In the genomic region with DNA sequence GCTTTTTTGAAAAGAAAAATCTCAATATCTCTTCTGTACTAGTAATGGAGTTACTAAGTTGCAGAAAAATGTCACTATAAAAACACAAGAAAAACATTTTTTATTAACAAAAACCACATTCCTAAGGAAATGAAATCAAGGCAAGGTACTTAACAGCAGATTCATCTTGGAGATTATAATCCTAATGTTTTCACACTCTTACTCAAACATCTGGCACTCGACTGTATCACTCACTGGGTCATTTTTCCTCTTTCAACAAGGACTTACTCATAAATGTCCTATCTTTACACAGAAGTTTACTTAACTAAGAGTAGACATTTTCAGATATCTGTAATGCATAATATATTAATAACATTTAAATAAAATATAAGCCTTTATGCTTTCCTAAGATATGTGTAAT, we compare ENCODE assay signal across 24 cellular contexts.
A peak's percentile ranks its signal among the peaks of the same experiment; 100 is the strongest.
DNase-seq lines count a peak whose midpoint lies in the region; FAIRE-seq and TF ChIP-seq lines count a peak whose summit lies in the region.
"Had no signal": no experiment of that assay in that cellular context is flagged by ENCODE, and none has a peak within 500 bp of the region (broad histone marks: within the 10 kb centered on the region; RNA-seq: fewer than 3 reads in every experiment).

No MANE protein-coding gene starts in this region.

- no peaks in the 10 kb centered on the region for H3K9me2 ChIP-seq in SK-N-SH

- no peak for TF ChIP-seq CTCF in AG10803 (conservative IDR thresholded peaks at IDR 0.05; ENCODE audit: low read length)
- TF ChIP-seq CTCF in endothelial cell of umbilical vein (IDR thresholded peaks at IDR 0.05; ENCODE audit: extremely low read depth in 1 of 2, insufficient read depth in 1 of 2, low read depth in 1 of 2, low read length in 2 of 2): no peak
- no peak for TF ChIP-seq CTCF in SK-N-SH (IDR thresholded peaks at IDR 0.05)

- dilution Hi-C loops in endothelial cell of umbilical vein (cut with MboI; ENCODE audit: extremely low pct_ligation_motif_present, low sequenced_read_pairs): no loop called here

- no peak overlapping the region for H3K4me3 ChIP-seq in AG10803 (ENCODE audit: low read length)
- H3K4me3 ChIP-seq in endothelial cell of umbilical vein (replicated peaks in 1 of 3; ENCODE audit: insufficient read depth in 1 of 3, low read depth in 1 of 3, low read length in 3 of 3): no peak overlapping the region
- no peak overlapping the region for H3K4me3 ChIP-seq in SK-N-SH (ENCODE audit: low read depth in 2 of 2, low read length in 1 of 2)
- H3K4me3 ChIP-seq: K562 had no signal

- H3K4me1 ChIP-seq in endothelial cell of umbilical vein (ENCODE audit: control insufficient read depth, extremely low read depth, insufficient read depth, low read length) (peaks cover 19% of the 10 kb centered on the region), SK-N-SH (ENCODE audit: control insufficient read depth in 1 of 2, insufficient read depth in 2 of 2, low read depth in 1 of 2, low read length in 1 of 2) (no peaks in the 10 kb centered on the region; a peak in 1 of 4 replicates)

- no peak for TF ChIP-seq RAD21 in SK-N-SH (IDR thresholded peaks at IDR 0.05; ENCODE audit: low read length)

- peak overlapping the region; percentile 58 for H3K4me2 ChIP-seq in endothelial cell of umbilical vein (ENCODE audit: insufficient read depth, low read length)
- no peak overlapping the region for H3K4me2 ChIP-seq in SK-N-SH

- DNase-seq in AG10803 (ENCODE audit: low read depth) (peak; percentile 11), LHCN-M2 (ENCODE audit: low read depth) (peak; percentile 19), endothelial cell of umbilical vein (ENCODE audit: low read depth, low spot score) (peak; percentile 70), non-pigmented ciliary epithelial cell (ENCODE audit: low read depth) (peak; percentile 26), NCI-H2171 (lab: John Stamatoyannopoulos, UW) (no peak), SK-N-SH (no peak), GM19239 (ENCODE audit: insufficient read length, low spot score) (no peak)
- no peak for DNase-seq in activated CD4-positive, CD25-positive, alpha-beta regulatory T cell treated with anti-CD3 and anti-CD28 coated beads, Interleukin-2, amount 50 U/mL, for 72 hours
- DNase-seq: Calu3; CD8-positive, alpha-beta memory T cell; DMS153; GDM1; H7; MM.1S; NCI-H1092; NCI-H1436; NCI-H2029; NCI-H226; NCI-H510A treated with DMSO at 0.1 percent for 48 hours; NCI-H774; NK-92 treated with Interleukin-12 subunit alpha and Interleukin-12 subunit beta, amount 100 ng/mL, for 24 hours had no signal

- no peaks in the 10 kb centered on the region for H3K9me3 ChIP-seq in endothelial cell of umbilical vein (replicated peaks; ENCODE audit: control insufficient read depth, insufficient read depth, low read length)
- no peaks in the 10 kb centered on the region for H3K9me3 ChIP-seq in SK-N-SH

- H3K27ac ChIP-seq in endothelial cell of umbilical vein (ENCODE audit: insufficient read depth, low read depth, low read length) (no peak overlapping the region), SK-N-SH (ENCODE audit: low read depth in 2 of 2, low read length in 1 of 2) (no peak overlapping the region)
- H3K27ac ChIP-seq: 22Rv1, C4-2B had no signal

- FAIRE-seq in endothelial cell of umbilical vein (lab: Jason Lieb, UNC) (peak; percentile 4), GM19239 (lab: Jason Lieb, UNC) (no peak)
- FAIRE-seq: K562 had no signal

- no peak overlapping the region for H3K9ac ChIP-seq in endothelial cell of umbilical vein (replicated peaks; ENCODE audit: extremely low read depth, insufficient read depth, low read length)
- no peak overlapping the region for H3K9ac ChIP-seq in SK-N-SH

- intact Hi-C loops in endothelial cell of umbilical vein (cut with micrococcal nuclease): loop anchor here (1.0 to 2.0 kb wide), 2 partner anchors 219 to 290 kb away; no protein-coding TSS in a partner anchor

- no peak for TF ChIP-seq EP300 in SK-N-SH (IDR thresholded peaks at IDR 0.05; ENCODE audit: borderline replicate concordance in 1 of 2, low read depth in 1 of 2, low read length in 1 of 2)

- no peak overlapping the region for H2AFZ ChIP-seq in endothelial cell of umbilical vein (ENCODE audit: low read depth, low read length)
- no peak overlapping the region for H2AFZ ChIP-seq in SK-N-SH (ENCODE audit: low read depth)

- H3F3A ChIP-seq in SK-N-SH (replicated peaks; ENCODE audit: insufficient read depth): no peaks in the 10 kb centered on the region

- no peaks in the 10 kb centered on the region for H3K9me1 ChIP-seq in endothelial cell of umbilical vein (replicated peaks; ENCODE audit: control insufficient read depth, extremely low read depth, insufficient read depth, low read length)

- no peaks in the 10 kb centered on the region for H3K27me3 ChIP-seq in endothelial cell of umbilical vein (ENCODE audit: control insufficient read depth in 2 of 2, insufficient read depth in 2 of 2, low read length in 2 of 2)
- no peaks in the 10 kb centered on the region; the same call in 1 of the 2 replicates for H3K27me3 ChIP-seq in SK-N-SH (ENCODE audit: insufficient read depth)

- POLR2A ChIA-PET in endothelial cell of umbilical vein (lab: Charles Lee) (no interaction called here), SK-N-SH (lab: Yijun Ruan, JAX) (no interaction called here)

- H3K79me2 ChIP-seq in endothelial cell of umbilical vein (ENCODE audit: control insufficient read depth, insufficient read depth, low read length) (no peaks in the 10 kb centered on the region), SK-N-SH (ENCODE audit: insufficient read depth) (no peaks in the 10 kb centered on the region)

- no peak for TF ChIP-seq POLR2A in endothelial cell of umbilical vein (IDR thresholded peaks at IDR 0.05; ENCODE audit: low read depth, low read length)

- no peaks in the 10 kb centered on the region for H4K20me1 ChIP-seq in endothelial cell of umbilical vein (replicated peaks; ENCODE audit: control insufficient read depth, extremely low read depth, insufficient read depth, low read length)
- H4K20me1 ChIP-seq in SK-N-SH (ENCODE audit: insufficient read depth): no peaks in the 10 kb centered on the region

- H3K36me3 ChIP-seq in endothelial cell of umbilical vein (ENCODE audit: control insufficient read depth in 2 of 2, extremely low read depth in 1 of 2, insufficient read depth in 2 of 2, low read length in 2 of 2) (no peaks in the 10 kb centered on the region), SK-N-SH (replicated peaks in 1 of 2; ENCODE audit: control insufficient read depth in 1 of 2, insufficient read depth in 2 of 2, low read length in 1 of 2) (no peaks in the 10 kb centered on the region)

- WGBS in SK-N-SH (ENCODE audit: low lambda C conversion rate): 15% methylated on average over 1 of the region's 1 CpG

- CTCF ChIA-PET in endothelial cell of umbilical vein (lab: Charles Lee) (no interaction called here), SK-N-SH (lab: Yijun Ruan, JAX) (no interaction called here)

- BruUV-seq in endothelial cell of umbilical vein (replicated peaks; lab: Mats Ljungman, UMichigan): no TSS peak

TF ChIP-seq in endothelial cell of umbilical vein, 7 proteins besides CTCF, POLR2A, EP300 and RAD21:
- TF ChIP-seq, protein P1, sequence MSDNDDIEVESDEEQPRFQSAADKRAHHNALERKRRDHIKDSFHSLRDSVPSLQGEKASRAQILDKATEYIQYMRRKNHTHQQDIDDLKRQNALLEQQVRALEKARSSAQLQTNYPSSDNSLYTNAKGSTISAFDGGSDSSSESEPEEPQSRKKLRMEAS (IDR thresholded peaks at IDR 0.05; ENCODE audit: insufficient read depth, insufficient read length): no peak
- TF ChIP-seq FOS (IDR thresholded peaks at IDR 0.05; ENCODE audit: borderline replicate concordance, insufficient read depth, low read length): peak; percentile 21
- peak; percentile 64 for TF ChIP-seq GATA2 (IDR thresholded peaks at IDR 0.05; ENCODE audit: insufficient read depth, insufficient read length, low read depth, low read length)
- no peak for TF ChIP-seq JUN (IDR thresholded peaks at IDR 0.05; ENCODE audit: borderline replicate concordance, insufficient read depth, insufficient read length, low read depth)
- TF ChIP-seq MYC (IDR thresholded peaks at IDR 0.05; ENCODE audit: low read depth, low read length): no peak

TF ChIP-seq in SK-N-SH, 30 proteins besides CTCF, POLR2A, EP300 and RAD21 (continues in another document):
- TF ChIP-seq FOXM1 (IDR thresholded peaks at IDR 0.05; ENCODE audit: low read depth): no peak
- TF ChIP-seq MXI1 (IDR thresholded peaks at IDR 0.05; ENCODE audit: low read depth, low read length): no peak
- no peak for TF ChIP-seq RCOR1 (IDR thresholded peaks at IDR 0.05; ENCODE audit: low read length)
- TF ChIP-seq, protein P2, sequence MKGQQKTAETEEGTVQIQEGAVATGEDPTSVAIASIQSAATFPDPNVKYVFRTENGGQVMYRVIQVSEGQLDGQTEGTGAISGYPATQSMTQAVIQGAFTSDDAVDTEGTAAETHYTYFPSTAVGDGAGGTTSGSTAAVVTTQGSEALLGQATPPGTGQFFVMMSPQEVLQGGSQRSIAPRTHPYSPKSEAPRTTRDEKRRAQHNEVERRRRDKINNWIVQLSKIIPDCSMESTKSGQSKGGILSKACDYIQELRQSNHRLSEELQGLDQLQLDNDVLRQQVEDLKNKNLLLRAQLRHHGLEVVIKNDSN (IDR thresholded peaks at IDR 0.05; ENCODE audit: borderline replicate concordance, low read depth): no peak
- no peak for TF ChIP-seq GATA2 (CRISPR knock-in tag; IDR thresholded peaks at IDR 0.05)
- no peak for TF ChIP-seq MEF2A (IDR thresholded peaks at IDR 0.05; ENCODE audit: borderline replicate concordance, low read depth)
- TF ChIP-seq NRF1 (IDR thresholded peaks at IDR 0.05; ENCODE audit: low read depth, low read length): no peak
- TF ChIP-seq JUND (IDR thresholded peaks at IDR 0.05): no peak
- TF ChIP-seq TAF1 (IDR thresholded peaks at IDR 0.05; ENCODE audit: borderline replicate concordance, low read depth, low read length): no peak
- TF ChIP-seq FOSL2 (IDR thresholded peaks at IDR 0.05; ENCODE audit: borderline replicate concordance, low read depth): no peak
- TF ChIP-seq EZH2phosphoT487 (IDR thresholded peaks at IDR 0.05; ENCODE audit: borderline replicate concordance, low read depth): no peak
- no peak for TF ChIP-seq RFX5 (IDR thresholded peaks at IDR 0.05; ENCODE audit: low read length)

Comparison
In these comparisons a context has a peak if more than half of its experiments do, and no peak if none do; other contexts are left out.
1. DNase-seq: peak in AG10803 (single experiment), LHCN-M2 (single experiment), endothelial cell of umbilical vein (single experiment) and non-pigmented ciliary epithelial cell (single experiment); none in activated CD4-positive, CD25-positive, alpha-beta regulatory T cell treated with anti-CD3 and anti-CD28 coated beads, Interleukin-2, amount 50 U/mL, for 72 hours (single experiment), NCI-H2171 (single experiment), SK-N-SH (single experiment) and GM19239 (single experiment).